In genomic region chr15:63663906-63664305, GRCh38 we compare ENCODE assay signal across 22 cellular contexts.
"Had no signal": no experiment of that assay in that cellular context is flagged by ENCODE, and none has a peak within 500 bp of the region (broad histone marks: within the 10 kb centered on the region; RNA-seq: fewer than 3 reads in every experiment).

No MANE protein-coding gene starts in this region.

- H3K36me3 ChIP-seq: neural progenitor cell had no signal

- ATAC-seq: activated CD4-positive, CD25-positive, alpha-beta regulatory T cell treated with anti-CD3 and anti-CD28 coated beads, Interleukin-2, amount 50 U/mL, for 24 hours; activated naive CD4-positive, alpha-beta T cell treated with anti-CD3 and anti-CD28 coated beads, Interleukin-2, amount 50 U/mL, for 72 hours; left lobe of liver; naive thymus-derived CD8-positive, alpha-beta T cell; sciatic nerve; stimulated activated memory B cell treated with anti-CD40 and anti-IgM and Interleukin-4, amounts not matched to agents 10 μg/mL and 1 μg/mL and 100 μg/mL, for 72 hours; T-helper 17 cell had no signal

- H3K9me3 Mint-ChIP-seq: activated CD4-positive, alpha-beta memory T cell treated with anti-CD3 and anti-CD28 coated beads, Interleukin-2, amount 10 ng/mL, durations not matched to agents 7 days and 5 days; activated CD4-positive, alpha-beta T cell treated with anti-CD3 and anti-CD28 coated beads, Interleukin-2, amount 10 ng/mL, durations not matched to agents 24 days and 14 days; activated naive CD4-positive, alpha-beta T cell treated with anti-CD3 and anti-CD28 coated beads, Interleukin-2, amount 50 U/mL, for 72 hours; activated T-helper 1 cell treated with anti-CD3 and anti-CD28 coated beads, Interleukin-12 subunit alpha, Interleukin-12 subunit beta, Interleukin-2, Interleukin-4 antibody, amounts not matched to agents 30 ng/mL and 10 ng/mL and 1 ng/mL, durations not matched to agents 14 hours and 24 hours and 36 hours; naive thymus-derived CD8-positive, alpha-beta T cell; neural progenitor cell; stimulated activated memory B cell treated with anti-CD40 and anti-IgM and Interleukin-4, amounts not matched to agents 10 μg/mL and 1 μg/mL and 100 μg/mL, for 72 hours had no signal

- H3K4me3 ChIP-seq: cardiac muscle cell, heart right ventricle, lung, neural progenitor cell, transverse colon had no signal

- DNase-seq: activated CD4-positive, alpha-beta memory T cell treated with anti-CD3 and anti-CD28 coated beads, Interleukin-2, amount 10 ng/mL, durations not matched to agents 7 days and 5 days; activated CD4-positive, alpha-beta T cell treated with anti-CD3 and anti-CD28 coated beads, Interleukin-2, amount 10 ng/mL, durations not matched to agents 24 days and 14 days; activated gamma-delta T cell; amniotic stem cell; foreskin fibroblast; heart right ventricle; naive thymus-derived CD8-positive, alpha-beta T cell; small intestine; stimulated activated CD4-positive, alpha-beta T cell treated with anti-CD3 and anti-CD28 coated beads, Interleukin-15, amount 100 ng/mL, for 24 hours; T-helper 17 cell; transverse colon had no signal

- H3K27me3 Mint-ChIP-seq: activated CD4-positive, alpha-beta memory T cell treated with anti-CD3 and anti-CD28 coated beads, Interleukin-2, amount 10 ng/mL, durations not matched to agents 7 days and 5 days; activated CD4-positive, alpha-beta T cell treated with anti-CD3 and anti-CD28 coated beads, Interleukin-2, amount 10 ng/mL, durations not matched to agents 24 days and 14 days; naive thymus-derived CD8-positive, alpha-beta T cell; stimulated activated memory B cell treated with anti-CD40 and anti-IgM and Interleukin-4, amounts not matched to agents 10 μg/mL and 1 μg/mL and 100 μg/mL, for 72 hours; T-helper 17 cell had no signal

- H3K4me3 Mint-ChIP-seq: activated CD4-positive, alpha-beta memory T cell treated with anti-CD3 and anti-CD28 coated beads, Interleukin-2, amount 10 ng/mL, durations not matched to agents 7 days and 5 days; activated CD4-positive, alpha-beta T cell treated with anti-CD3 and anti-CD28 coated beads, Interleukin-2, amount 10 ng/mL, durations not matched to agents 24 days and 14 days; activated T-helper 1 cell treated with anti-CD3 and anti-CD28 coated beads, Interleukin-12 subunit alpha, Interleukin-12 subunit beta, Interleukin-2, Interleukin-4 antibody, amounts not matched to agents 30 ng/mL and 10 ng/mL and 1 ng/mL, durations not matched to agents 14 hours and 24 hours and 36 hours; naive thymus-derived CD8-positive, alpha-beta T cell; neural progenitor cell; stimulated activated memory B cell treated with anti-CD40 and anti-IgM and Interleukin-4, amounts not matched to agents 10 μg/mL and 1 μg/mL and 100 μg/mL, for 72 hours; T-helper 17 cell had no signal

- H3K27ac ChIP-seq: cardiac muscle cell, epithelial cell of prostate, heart right ventricle, neural progenitor cell, transverse colon, VCaP had no signal

- H3K27me3 ChIP-seq: cardiac muscle cell, heart right ventricle, neural progenitor cell, transverse colon had no signal

- H3K4me2 ChIP-seq: neural progenitor cell had no signal

- H3K4me1 Mint-ChIP-seq: neural progenitor cell had no signal

- H3K27ac Mint-ChIP-seq: activated CD4-positive, alpha-beta memory T cell treated with anti-CD3 and anti-CD28 coated beads, Interleukin-2, amount 10 ng/mL, durations not matched to agents 7 days and 5 days; activated CD4-positive, alpha-beta T cell treated with anti-CD3 and anti-CD28 coated beads, Interleukin-2, amount 10 ng/mL, durations not matched to agents 24 days and 14 days; activated naive CD4-positive, alpha-beta T cell treated with anti-CD3 and anti-CD28 coated beads, Interleukin-2, amount 50 U/mL, for 72 hours; activated T-helper 1 cell treated with anti-CD3 and anti-CD28 coated beads, Interleukin-12 subunit alpha, Interleukin-12 subunit beta, Interleukin-2, Interleukin-4 antibody, amounts not matched to agents 30 ng/mL and 10 ng/mL and 1 ng/mL, durations not matched to agents 14 hours and 24 hours and 36 hours; neural progenitor cell; stimulated activated memory B cell treated with anti-CD40 and anti-IgM and Interleukin-4, amounts not matched to agents 10 μg/mL and 1 μg/mL and 100 μg/mL, for 72 hours had no signal

- H2AFZ ChIP-seq: neural progenitor cell had no signal

- H3K9me3 ChIP-seq: heart right ventricle, transverse colon had no signal

- H3K9ac ChIP-seq: neural progenitor cell had no signal

- H3K4me1 ChIP-seq: neural progenitor cell, transverse colon had no signal
